ENCODE assay signal across 34 cellular contexts in genomic region chr1:176741181-176741580, GRCh38.
"Had no signal": no experiment of that assay in that cellular context is flagged by ENCODE, and none has a peak within 500 bp of the region (broad histone marks: within the 10 kb centered on the region; RNA-seq: fewer than 3 reads in every experiment).

No MANE protein-coding gene starts in this region.

- H3K27ac ChIP-seq: KMS-11 had no signal

- H3K27me3 ChIP-seq: MG63 had no signal

- H3K36me3 ChIP-seq: MG63 had no signal

- DNase-seq: Karpas-422, Kasumi-1, KBM-7, KG1, MG63, MM.1S, MV-4-11, NCI-H1048, NCI-H1092, NCI-H1092 treated with DMSO at 0.1 percent for 48 hours, NCI-H1105, NCI-H1105 treated with DMSO at 0.1 percent for 48 hours, NCI-H1417, NCI-H1417 treated with DMSO at 0.1 percent for 48 hours, NCI-H1436, NCI-H1436 treated with DMSO at 0.1 percent for 48 hours, NCI-H146, NCI-H1694, NCI-H1694 treated with DMSO at 0.1 percent for 48 hours, NCI-H187, NCI-H187 treated with DMSO at 0.1 percent for 48 hours, NCI-H1930, NCI-H2029, NCI-H2029 treated with DMSO at 0.1 percent for 48 hours, NCI-H2081, NCI-H2081 treated with DMSO at 0.1 percent for 48 hours, NCI-H2107, NCI-H2171, NCI-H2171 treated with DMSO at 0.1 percent for 48 hours, NCI-H2227 treated with DMSO at 0.1 percent for 48 hours, NCI-H226, NCI-H345, NCI-H446 treated with DMSO at 0.1 percent for 48 hours had no signal

- H3K4me3 ChIP-seq: MG63 had no signal

- H3K9me3 ChIP-seq: MG63 had no signal
